Comparison of ENCODE assay signal across 12 cellular contexts in the genomic region with DNA sequence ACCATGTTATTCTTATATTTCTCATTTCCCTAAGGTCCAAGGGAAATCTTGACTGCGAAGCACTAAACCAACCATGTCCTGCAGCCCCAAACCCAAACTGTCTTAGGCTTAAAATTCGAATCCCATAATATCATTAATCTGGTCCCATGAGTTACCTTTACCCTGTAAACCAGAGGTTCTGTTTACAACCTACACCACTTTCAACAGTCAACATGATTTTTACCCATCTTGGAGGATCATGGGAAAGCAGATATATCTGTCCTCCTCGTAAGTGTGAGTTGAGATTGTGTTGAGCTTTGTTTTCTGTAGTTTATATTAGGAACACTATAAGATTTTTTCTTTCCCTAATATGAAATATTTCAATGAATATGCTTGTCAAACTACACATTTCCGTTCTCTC. TPM values are rescaled to one million over a fixed set of nuclear protein-coding genes. Genes with fewer than 3 reads are reported as not detected.
DNase-seq lines count a peak whose midpoint lies in the region; ATAC-seq and TF ChIP-seq lines count a peak whose summit lies in the region.
"Had no signal": no experiment of that assay in that cellular context is flagged by ENCODE, and none has a peak within 500 bp of the region (broad histone marks: within the 10 kb centered on the region; RNA-seq: fewer than 3 reads in every experiment).

No MANE protein-coding gene starts in this region.

- intact Hi-C loops in activated naive CD4-positive, alpha-beta T cell treated with anti-CD3 and anti-CD28 coated beads for 36 hours (cut with micrococcal nuclease) = loop anchor here (1.0 kb wide), 2 partner anchors 69 to 125 kb away; no protein-coding TSS in a partner anchor
- intact Hi-C loops in activated B cell treated with CpG ODN at 0.5 μM for 24 hours (cut with micrococcal nuclease) = loop anchor here (1.0 to 10.0 kb wide), 4 partner anchors 69 to 635 kb away; no protein-coding TSS in a partner anchor
- intact Hi-C loops in sciatic nerve (cut with DNase I) = loop anchor here (5.0 kb wide), 1 partner anchor 68 kb away; no protein-coding TSS in a partner anchor

- peak; percentile 4 for TF ChIP-seq CTCF in GM10266 (IDR thresholded peaks at IDR 0.05; ENCODE audit: control insufficient read depth, insufficient read depth, low read depth, missing control alignments)
- no peak for TF ChIP-seq CTCF in activated B cell treated with CpG ODN at 0.5 μM for 24 hours (IDR thresholded peaks at IDR 0.05)

- H3K4me1 Mint-ChIP-seq in activated naive CD4-positive, alpha-beta T cell treated with anti-CD3 and anti-CD28 coated beads for 36 hours (ENCODE audit: low read depth) = peaks cover 17% of the 10 kb centered on the region
- H3K4me1 Mint-ChIP-seq in activated B cell treated with CpG ODN at 0.5 μM for 24 hours = peaks cover 16% of the 10 kb centered on the region

- H3K9me3 Mint-ChIP-seq in activated naive CD4-positive, alpha-beta T cell treated with anti-CD3 and anti-CD28 coated beads for 36 hours = no peaks in the 10 kb centered on the region
- no peaks in the 10 kb centered on the region for H3K9me3 Mint-ChIP-seq in activated B cell treated with CpG ODN at 0.5 μM for 24 hours
- H3K9me3 Mint-ChIP-seq: CD4-positive, CD25-positive, alpha-beta regulatory T cell had no signal

- ATAC-seq in activated B cell treated with CpG ODN at 0.5 μM for 24 hours (ENCODE audit: low read depth) = no peak
- peak; percentile 60 for ATAC-seq in left lobe of liver
- no peak for ATAC-seq in sciatic nerve

- no peaks in the 10 kb centered on the region for H3K27me3 Mint-ChIP-seq in activated naive CD4-positive, alpha-beta T cell treated with anti-CD3 and anti-CD28 coated beads for 36 hours (ENCODE audit: low read depth)
- H3K27me3 Mint-ChIP-seq in activated B cell treated with CpG ODN at 0.5 μM for 24 hours = no peaks in the 10 kb centered on the region
- H3K27me3 Mint-ChIP-seq: CD4-positive, CD25-positive, alpha-beta regulatory T cell had no signal

- peaks cover 61% of the 10 kb centered on the region for H3K36me3 Mint-ChIP-seq in activated naive CD4-positive, alpha-beta T cell treated with anti-CD3 and anti-CD28 coated beads for 36 hours (ENCODE audit: low read depth)
- H3K36me3 Mint-ChIP-seq in activated B cell treated with CpG ODN at 0.5 μM for 24 hours (ENCODE audit: low read depth) = peaks cover 91% of the 10 kb centered on the region

- CTCF ChIA-PET in activated naive CD4-positive, alpha-beta T cell treated with anti-CD3 and anti-CD28 coated beads for 36 hours (lab: Charles Lee) = interaction anchor here (0.6 to 9.9 kb wide), 17 partner anchors 12 to 418 kb away, joined by 3 to 82 read pairs (median 3); partner anchors contain the start of gene TMEM109
- CTCF ChIA-PET in activated B cell treated with CpG ODN at 0.5 μM for 24 hours (lab: Charles Lee) = interaction anchor here (1.0 to 4.2 kb wide), 13 partner anchors 12 to 635 kb away, joined by 3 to 34 read pairs (median 6); partner anchors contain the start of genes CD6 and TMEM109

- DNase-seq in activated naive CD4-positive, alpha-beta T cell treated with anti-CD3 and anti-CD28 coated beads for 36 hours = no peak
- no peak for DNase-seq in activated naive CD4-positive, alpha-beta T cell treated with anti-CD3 and anti-CD28 coated beads, Interleukin-2, amount 50 U/mL, for 16 hours
- DNase-seq in GM10266 (ENCODE audit: extremely low spot score) (no peak), activated B cell treated with CpG ODN at 0.5 μM for 24 hours (no peak), left lobe of liver (ENCODE audit: low spot score) (no peak), HK-2 (ENCODE audit: unreplicated experiment) (no peak), sciatic nerve (ENCODE audit: low spot score) (no peak), HuH-7.5 (ENCODE audit: low spot score) (no peak)
- DNase-seq: GF-D8 had no signal

- POLR2A ChIA-PET in activated B cell treated with CpG ODN at 0.5 μM for 24 hours (lab: Charles Lee) = interaction anchor here (1.3 to 1.5 kb wide), 2 partner anchors 14 to 69 kb away, joined by 4 to 6 read pairs; partner anchors contain the start of gene TMEM109

- H3K4me3 Mint-ChIP-seq in activated naive CD4-positive, alpha-beta T cell treated with anti-CD3 and anti-CD28 coated beads for 36 hours = no peak overlapping the region
- no peak overlapping the region for H3K4me3 Mint-ChIP-seq in activated B cell treated with CpG ODN at 0.5 μM for 24 hours

- peak overlapping the region; percentile 14 for H3K27ac Mint-ChIP-seq in activated naive CD4-positive, alpha-beta T cell treated with anti-CD3 and anti-CD28 coated beads for 36 hours
- H3K27ac Mint-ChIP-seq in activated B cell treated with CpG ODN at 0.5 μM for 24 hours = peak overlapping the region; percentile 35
- H3K27ac Mint-ChIP-seq: CD4-positive, CD25-positive, alpha-beta regulatory T cell had no signal

RNA-seq across cellular contexts. Expression of gene PRPF19, which starts 6.4 kb away (rescaled TPM):
- total RNA-seq in activated naive CD4-positive, alpha-beta T cell treated with anti-CD3 and anti-CD28 coated beads for 36 hours = 100 to 1,000 TPM; 108 to 119 TPM
- 143 and 164 TPM in 2 replicates for total RNA-seq in activated B cell treated with CpG ODN at 0.5 μM for 24 hours
- total RNA-seq in left lobe of liver = 44.9 TPM
- total RNA-seq in sciatic nerve = 50.7 TPM

RNA-seq across cellular contexts. Expression of gene TMEM109, which starts 14.0 kb away (rescaled TPM):
- 100 to 1,000 TPM in 1 of 2 experiments, 10 to 100 TPM in 1; 94.0 to 103 TPM for total RNA-seq in activated naive CD4-positive, alpha-beta T cell treated with anti-CD3 and anti-CD28 coated beads for 36 hours
- total RNA-seq in activated B cell treated with CpG ODN at 0.5 μM for 24 hours (117 and 121 TPM in 2 replicates), left lobe of liver (36.9 TPM), sciatic nerve (128 TPM)

RNA-seq across cellular contexts. Expression of gene TMEM132A, which starts 24.3 kb away (rescaled TPM):
- total RNA-seq in activated naive CD4-positive, alpha-beta T cell treated with anti-CD3 and anti-CD28 coated beads for 36 hours = 1 to 10 TPM; 1.2 to 2.3 TPM
- total RNA-seq in activated B cell treated with CpG ODN at 0.5 μM for 24 hours = 8.2 and 8.7 TPM in 2 replicates
- total RNA-seq in left lobe of liver = 2.1 TPM
- total RNA-seq in sciatic nerve = 34.2 TPM
- total RNA-seq: CD4-positive, CD25-positive, alpha-beta regulatory T cell had no signal

RNA-seq across cellular contexts. Expression of gene ZP1, which starts 32.6 kb away (rescaled TPM):
- not detected for total RNA-seq in activated naive CD4-positive, alpha-beta T cell treated with anti-CD3 and anti-CD28 coated beads for 36 hours
- total RNA-seq in activated B cell treated with CpG ODN at 0.5 μM for 24 hours (not detected in 2 replicates), left lobe of liver (not detected), sciatic nerve (0.85 TPM)
- total RNA-seq: CD4-positive, CD25-positive, alpha-beta regulatory T cell; H1 had no signal

RNA-seq across cellular contexts. Expression of gene PTGDR2, which starts 44.2 kb away (rescaled TPM):
- under 1 TPM; 0.14 to 0.17 TPM for total RNA-seq in activated naive CD4-positive, alpha-beta T cell treated with anti-CD3 and anti-CD28 coated beads for 36 hours
- total RNA-seq in activated B cell treated with CpG ODN at 0.5 μM for 24 hours (0.07 TPM in 1 of 2 replicates, not detected in the other), left lobe of liver (0.18 TPM), sciatic nerve (1.1 TPM)
- total RNA-seq: A172, H1 had no signal
